In the genomic region with DNA sequence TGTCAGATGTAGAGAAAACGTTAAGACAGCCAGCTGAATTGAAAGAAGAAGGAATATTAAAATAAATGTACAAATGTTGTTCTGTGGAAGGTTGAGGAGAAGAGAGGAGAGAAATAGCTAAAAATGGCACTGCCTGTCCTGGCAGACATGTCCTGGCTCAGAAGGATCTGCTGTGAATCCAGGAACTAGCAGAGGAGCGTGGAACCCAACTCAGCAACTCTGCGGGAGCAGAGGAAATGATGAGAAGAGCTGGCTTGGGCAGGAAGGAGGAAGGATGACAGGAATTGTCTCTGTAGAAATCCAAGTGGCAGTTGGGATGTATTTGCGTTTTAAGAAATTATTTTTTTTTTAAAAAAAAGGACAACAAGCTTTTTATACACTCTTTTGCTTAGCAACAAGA, we compare ENCODE assay signal across 23 cellular contexts. TPM values are rescaled to one million over a fixed set of nuclear protein-coding genes. Genes with fewer than 3 reads are reported as not detected.
A peak's percentile ranks its signal among the peaks of the same experiment; 100 is the strongest.
DNase-seq lines count a peak whose midpoint lies in the region; ATAC-seq and TF ChIP-seq lines count a peak whose summit lies in the region.
"Had no signal": no experiment of that assay in that cellular context is flagged by ENCODE, and none has a peak within 500 bp of the region (broad histone marks: within the 10 kb centered on the region; RNA-seq: fewer than 3 reads in every experiment).

No MANE protein-coding gene starts in this region.

- ATAC-seq in GM18520 (IDR thresholded peaks at IDR 0.05; ENCODE audit: unreplicated experiment) (no peak), HG03432 (IDR thresholded peaks at IDR 0.05; ENCODE audit: unreplicated experiment) (no peak)

- H3K4me3 ChIP-seq in fibroblast of lung (replicated peaks in 1 of 4; ENCODE audit: control extremely low read depth in 1 of 4, insufficient read depth in 1 of 4, low read depth in 3 of 4, low read length in 4 of 4), result no peak overlapping the region
- no peak overlapping the region for H3K4me3 ChIP-seq in osteoblast (ENCODE audit: insufficient read depth, low read length)
- H3K4me3 ChIP-seq: BLaER1 treated with 17β-estradiol and CSF1 and Interleukin-3, amounts not matched to agents 10 nM and 100 nM had no signal

- no peak overlapping the region for H3K27ac ChIP-seq in fibroblast of lung (ENCODE audit: insufficient read depth, low read length)
- no peak overlapping the region for H3K27ac ChIP-seq in osteoblast (ENCODE audit: low read depth, low read length)
- H3K27ac ChIP-seq: BLaER1 treated with 17β-estradiol and CSF1 and Interleukin-3, amounts not matched to agents 10 nM and 100 nM had no signal

- H3K27me3 ChIP-seq in fibroblast of lung (ENCODE audit: control insufficient read depth, insufficient read depth, low read length) (no peaks in the 10 kb centered on the region), osteoblast (ENCODE audit: insufficient read depth, low read length) (no peaks in the 10 kb centered on the region)
- H3K27me3 ChIP-seq: BLaER1 treated with 17β-estradiol and CSF1 and Interleukin-3, amounts not matched to agents 10 nM and 100 nM had no signal

- H2AFZ ChIP-seq in fibroblast of lung (ENCODE audit: low read length), result peak overlapping the region; percentile 4
- H2AFZ ChIP-seq in osteoblast (ENCODE audit: low read length), result peak overlapping the region; percentile 58

- TF ChIP-seq CTCF in fibroblast of lung (conservative IDR thresholded peaks at IDR 0.05 in 1 of 2, IDR thresholded peaks at IDR 0.05 in 1 of 2; ENCODE audit: low read depth in 1 of 2, low read length in 2 of 2) (no peak), osteoblast (IDR thresholded peaks at IDR 0.05; ENCODE audit: extremely low read depth, low read depth, low read length) (no peak)

- H3K9ac ChIP-seq in fibroblast of lung (ENCODE audit: insufficient read depth, low read length), result no peak overlapping the region
- H3K9ac ChIP-seq: BLaER1 treated with 17β-estradiol and CSF1 and Interleukin-3, amounts not matched to agents 10 nM and 100 nM; SK-N-SH had no signal

- H3K79me2 ChIP-seq in fibroblast of lung (ENCODE audit: control insufficient read depth, insufficient read depth, low read length) (no peaks in the 10 kb centered on the region), osteoblast (ENCODE audit: insufficient read depth, low read length) (no peaks in the 10 kb centered on the region)

- DNase-seq in Daoy (ENCODE audit: low read depth) (peak; percentile 5), NCI-H2227 treated with DMSO at 0.1 percent for 48 hours (lab: John Stamatoyannopoulos, UW) (peak; percentile 4), fibroblast of lung (ENCODE audit: low read depth in 2 of 2) (no peak), osteoblast (ENCODE audit: insufficient read length, low spot score, missing footprints) (no peak), NCI-H1694 treated with DMSO at 0.1 percent for 48 hours (lab: John Stamatoyannopoulos, UW) (no peak), NCI-H446 (lab: John Stamatoyannopoulos, UW) (no peak)
- DNase-seq: CD8-positive, alpha-beta memory T cell; DMS53; H7; Kasumi-1; MM.1S; NCI-H1092; NCI-H1436 treated with DMSO at 0.1 percent for 48 hours; NCI-H2081 treated with DMSO at 0.1 percent for 48 hours; NCI-H510A treated with DMSO at 0.1 percent for 48 hours; NCI-H774; OCI-M1; SHP77 treated with DMSO at 0.1 percent for 48 hours; SK-N-SH had no signal

- no peak overlapping the region for H3K4me2 ChIP-seq in fibroblast of lung (ENCODE audit: extremely low read depth, insufficient read depth, low read length)
- peak overlapping the region; percentile 26 for H3K4me2 ChIP-seq in osteoblast (ENCODE audit: insufficient read depth, low read length)
- H3K4me2 ChIP-seq: SK-N-SH had no signal

- H3K4me1 ChIP-seq in fibroblast of lung (ENCODE audit: control insufficient read depth, extremely low read depth, insufficient read depth, low read length), result no peaks in the 10 kb centered on the region
- H3K4me1 ChIP-seq in osteoblast (ENCODE audit: insufficient read depth, low read length), result no peaks in the 10 kb centered on the region

- H3K9me3 ChIP-seq in fibroblast of lung (ENCODE audit: control insufficient read depth, insufficient read depth, low read depth, low read length) (no peaks in the 10 kb centered on the region), osteoblast (ENCODE audit: low read depth, low read length) (no peaks in the 10 kb centered on the region)
- H3K9me3 ChIP-seq: BLaER1 treated with 17β-estradiol and CSF1 and Interleukin-3, amounts not matched to agents 10 nM and 100 nM; SK-N-SH had no signal

- H3K36me3 ChIP-seq in fibroblast of lung (ENCODE audit: control insufficient read depth, insufficient read depth, low read length) (no peaks in the 10 kb centered on the region), osteoblast (ENCODE audit: insufficient read depth, low read length) (no peaks in the 10 kb centered on the region)
- H3K36me3 ChIP-seq: BLaER1 treated with 17β-estradiol and CSF1 and Interleukin-3, amounts not matched to agents 10 nM and 100 nM had no signal

- no peaks in the 10 kb centered on the region for H4K20me1 ChIP-seq in fibroblast of lung (ENCODE audit: control insufficient read depth, extremely low read depth, insufficient read depth, low read length)
- no peaks in the 10 kb centered on the region for H4K20me1 ChIP-seq in osteoblast (ENCODE audit: insufficient read depth, low read length)
- H4K20me1 ChIP-seq: BLaER1 treated with 17β-estradiol and CSF1 and Interleukin-3, amounts not matched to agents 10 nM and 100 nM had no signal

RNA-seq across cellular contexts. Expression of gene NANOGP8, which starts 16.2 kb away (rescaled TPM):
- total RNA-seq in Daoy (2014; rRNA removed; shearing (Covaris generic)), result not detected in 2 replicates
- total RNA-seq in fibroblast of lung, result not detected in 2 replicates
- not detected in 2 replicates for polyA plus RNA-seq in fibroblast of lung
- polyA plus RNA-seq in fibroblast of lung (2012), result not detected in 2 replicates
- not detected in 2 replicates for polyA minus RNA-seq in fibroblast of lung (ENCODE audit: low replicate concordance)
- total RNA-seq in osteoblast, result under 0.01 and 1.2 TPM in 2 replicates
- total RNA-seq: CD8-positive, alpha-beta memory T cell had no signal
- polyA plus RNA-seq: CD8-positive, alpha-beta memory T cell; IgD-negative memory B cell; SK-N-SH had no signal

Comparison
In these comparisons a context has a peak if more than half of its experiments do, and no peak if none do; other contexts are left out.
1. DNase-seq: peak in Daoy (single experiment) and NCI-H2227 treated with DMSO at 0.1 percent for 48 hours (single experiment); none in fibroblast of lung (0 of 2), osteoblast (single experiment), NCI-H1694 treated with DMSO at 0.1 percent for 48 hours (single experiment) and NCI-H446 (0 of 2).